In genomic region chr17:67629963-67630320, GRCh38 we compare ENCODE assay signal across 1 cellular context.
TF ChIP-seq lines count a peak whose summit lies in the region.

No MANE protein-coding gene starts in this region.

TF ChIP-seq in GM12878, 131 proteins besides CTCF, POLR2A, EP300 and RAD21 (continued from another document):
- no peak for TF ChIP-seq TCF7 (IDR thresholded peaks at IDR 0.05; ENCODE audit: borderline replicate concordance)
- no peak for TF ChIP-seq SREBF2 (IDR thresholded peaks at IDR 0.05; ENCODE audit: low read length)
- TF ChIP-seq ATF7 (IDR thresholded peaks at IDR 0.05; ENCODE audit: low read depth), result no peak
- no peak for TF ChIP-seq SP1 (IDR thresholded peaks at IDR 0.05; ENCODE audit: low read depth, low read length)
- no peak for TF ChIP-seq KDM1A (IDR thresholded peaks at IDR 0.05; ENCODE audit: borderline replicate concordance)
- 0 out of 2 replicates have a peak, but pooled peaks have one; percentile 8 for TF ChIP-seq IRF4 (IDR thresholded peaks at IDR 0.05; ENCODE audit: low read depth, low read length)
